Comparison of ENCODE assay signal across 12 cellular contexts in genomic region chr19:7182489-7182888, GRCh38.
DNase-seq lines count a peak whose midpoint lies in the region; ATAC-seq and TF ChIP-seq lines count a peak whose summit lies in the region.
"Had no signal": no experiment of that assay in that cellular context is flagged by ENCODE, and none has a peak within 500 bp of the region (broad histone marks: within the 10 kb centered on the region; RNA-seq: fewer than 3 reads in every experiment).

No MANE protein-coding gene starts in this region.

- no peaks in the 10 kb centered on the region for H3K79me2 ChIP-seq in ACC112 (ENCODE audit: control insufficient read depth, insufficient read depth, low read length, unreplicated experiment)
- no peaks in the 10 kb centered on the region for H3K79me2 ChIP-seq in OCI-LY7 (ENCODE audit: insufficient read depth, low read depth, low read length)

- H3K4me3 ChIP-seq in ACC112 (ENCODE audit: low read depth, low read length): no peak overlapping the region
- H3K4me3 ChIP-seq in OCI-LY7 (ENCODE audit: low read depth, low read length, poor library complexity, severe bottlenecking): peak overlapping the region; percentile 41
- no peak overlapping the region for H3K4me3 ChIP-seq in rectal smooth muscle tissue (ENCODE audit: low read length)
- H3K4me3 ChIP-seq: HAP-1 had no signal

- no peaks in the 10 kb centered on the region for H3K27me3 Mint-ChIP-seq in activated CD4-positive, alpha-beta T cell treated with anti-CD3 and anti-CD28 coated beads, Interleukin-2, amount 10 ng/mL, durations not matched to agents 24 days and 14 days

- H3K36me3 Mint-ChIP-seq in activated CD4-positive, alpha-beta T cell treated with anti-CD3 and anti-CD28 coated beads, Interleukin-2, amount 10 ng/mL, durations not matched to agents 24 days and 14 days (ENCODE audit: low read depth): no peaks in the 10 kb centered on the region

- H3K36me3 ChIP-seq in ACC112 (ENCODE audit: insufficient read depth, low read length): no peaks in the 10 kb centered on the region
- peaks cover 38% of the 10 kb centered on the region for H3K36me3 ChIP-seq in OCI-LY7 (ENCODE audit: insufficient read depth, low read length)
- H3K36me3 ChIP-seq in rectal smooth muscle tissue (ENCODE audit: control insufficient read depth, insufficient read depth, low read length): peaks cover 2% of the 10 kb centered on the region

- CTCF ChIA-PET in OCI-LY7 (lab: Charles Lee; ENCODE audit: unreplicated experiment): no interaction called here

- H3K9me3 Mint-ChIP-seq in activated CD4-positive, alpha-beta T cell treated with anti-CD3 and anti-CD28 coated beads, Interleukin-2, amount 10 ng/mL, durations not matched to agents 24 days and 14 days: no peaks in the 10 kb centered on the region

- intact Hi-C loops in OCI-LY7 (cut with micrococcal nuclease; ENCODE audit: unreplicated experiment): no loop called here
- intact Hi-C loops in activated CD4-positive, alpha-beta T cell treated with anti-CD3 and anti-CD28 coated beads, Interleukin-2, amount 10 ng/mL, durations not matched to agents 24 days and 14 days (cut with micrococcal nuclease): no loop called here

- H4K20me1 ChIP-seq in OCI-LY7 (ENCODE audit: insufficient read depth, low read length): no peaks in the 10 kb centered on the region

- no peak overlapping the region for H3K27ac Mint-ChIP-seq in activated CD4-positive, alpha-beta T cell treated with anti-CD3 and anti-CD28 coated beads, Interleukin-2, amount 10 ng/mL, durations not matched to agents 24 days and 14 days

- no peaks in the 10 kb centered on the region for H3K9me3 ChIP-seq in OCI-LY7 (ENCODE audit: low read length)
- H3K9me3 ChIP-seq: HAP-1 had no signal

- peaks cover 31% of the 10 kb centered on the region for H3K4me1 Mint-ChIP-seq in activated CD4-positive, alpha-beta T cell treated with anti-CD3 and anti-CD28 coated beads, Interleukin-2, amount 10 ng/mL, durations not matched to agents 24 days and 14 days

- no peak overlapping the region for H3K4me3 Mint-ChIP-seq in activated CD4-positive, alpha-beta T cell treated with anti-CD3 and anti-CD28 coated beads, Interleukin-2, amount 10 ng/mL, durations not matched to agents 24 days and 14 days

- POLR2A ChIA-PET in OCI-LY7 (lab: Charles Lee): interaction anchor here (0.7 kb wide), 2 partner anchors 23 to 42 kb away, joined by 3 read pairs; no protein-coding TSS in a partner anchor

- H3K4me1 ChIP-seq in ACC112 (ENCODE audit: control insufficient read depth, insufficient read depth, low read length, unreplicated experiment) (no peaks in the 10 kb centered on the region), OCI-LY7 (ENCODE audit: insufficient read depth, low read length, poor library complexity, severe bottlenecking) (peaks cover 25% of the 10 kb centered on the region), rectal smooth muscle tissue (ENCODE audit: control insufficient read depth, insufficient read depth, low read length) (peaks cover 24% of the 10 kb centered on the region)
- H3K4me1 ChIP-seq: HAP-1 had no signal

- H3K9ac ChIP-seq in rectal smooth muscle tissue (ENCODE audit: low read length): no peak overlapping the region

- TF ChIP-seq CTCF in OCI-LY7 (conservative IDR thresholded peaks at IDR 0.05; ENCODE audit: low read length): no peak

- TSS peak; percentile 68 for BruUV-seq in OCI-LY7 (replicated peaks; lab: Mats Ljungman, UMichigan)

- no peaks in the 10 kb centered on the region for H3K9me2 ChIP-seq in OCI-LY7 (ENCODE audit: insufficient read depth, low read length)

- no peak overlapping the region for H2AFZ ChIP-seq in ACC112 (ENCODE audit: low read length, unreplicated experiment)
- H2AFZ ChIP-seq in OCI-LY7 (ENCODE audit: low read length): no peak overlapping the region

- DNase-seq in OCI-LY7 (ENCODE audit: low spot score) (no peak), glomerular endothelial cell (ENCODE audit: extremely low read depth, low read depth, low spot score) (peak; percentile 55), NCI-H748 (lab: John Stamatoyannopoulos, UW; ENCODE audit: unreplicated experiment) (no peak), NCI-H146 treated with DMSO at 0.1 percent for 48 hours (lab: John Stamatoyannopoulos, UW; ENCODE audit: unreplicated experiment) (no peak)
- no peak for DNase-seq in activated CD4-positive, alpha-beta T cell treated with anti-CD3 and anti-CD28 coated beads, Interleukin-2, amount 10 ng/mL, durations not matched to agents 24 days and 14 days
- DNase-seq: activated T-cell treated with anti-CD3 and anti-CD28 coated beads for 4 hours, NCI-H82, right cardiac atrium had no signal

- no peak for ATAC-seq in HG02852 (IDR thresholded peaks at IDR 0.05; ENCODE audit: unreplicated experiment)

- H3K27ac ChIP-seq in ACC112 (ENCODE audit: low read depth, low read length) (peak overlapping the region; percentile 18; the same call in 1 of the 2 replicates), OCI-LY7 (ENCODE audit: low read depth, low read length, poor library complexity, severe bottlenecking) (peak overlapping the region; percentile 77), rectal smooth muscle tissue (ENCODE audit: low read depth, low read length) (peak overlapping the region; percentile 75)

- peak overlapping the region; percentile 52 for H3K4me2 ChIP-seq in OCI-LY7 (ENCODE audit: low read length)

- H3K27me3 ChIP-seq in ACC112 (ENCODE audit: insufficient read depth, low read length) (no peaks in the 10 kb centered on the region), rectal smooth muscle tissue (ENCODE audit: control insufficient read depth, insufficient read depth, low read length) (no peaks in the 10 kb centered on the region)

Comparison
In these comparisons a context has a peak if more than half of its experiments do, and no peak if none do; other contexts are left out.
1. H3K27ac ChIP-seq: peak in every context shown above with its lines; median percentile 77 in OCI-LY7; 75 in rectal smooth muscle tissue; 18 in ACC112.